ENCODE assay signal across 8 cellular contexts in the genomic region with DNA sequence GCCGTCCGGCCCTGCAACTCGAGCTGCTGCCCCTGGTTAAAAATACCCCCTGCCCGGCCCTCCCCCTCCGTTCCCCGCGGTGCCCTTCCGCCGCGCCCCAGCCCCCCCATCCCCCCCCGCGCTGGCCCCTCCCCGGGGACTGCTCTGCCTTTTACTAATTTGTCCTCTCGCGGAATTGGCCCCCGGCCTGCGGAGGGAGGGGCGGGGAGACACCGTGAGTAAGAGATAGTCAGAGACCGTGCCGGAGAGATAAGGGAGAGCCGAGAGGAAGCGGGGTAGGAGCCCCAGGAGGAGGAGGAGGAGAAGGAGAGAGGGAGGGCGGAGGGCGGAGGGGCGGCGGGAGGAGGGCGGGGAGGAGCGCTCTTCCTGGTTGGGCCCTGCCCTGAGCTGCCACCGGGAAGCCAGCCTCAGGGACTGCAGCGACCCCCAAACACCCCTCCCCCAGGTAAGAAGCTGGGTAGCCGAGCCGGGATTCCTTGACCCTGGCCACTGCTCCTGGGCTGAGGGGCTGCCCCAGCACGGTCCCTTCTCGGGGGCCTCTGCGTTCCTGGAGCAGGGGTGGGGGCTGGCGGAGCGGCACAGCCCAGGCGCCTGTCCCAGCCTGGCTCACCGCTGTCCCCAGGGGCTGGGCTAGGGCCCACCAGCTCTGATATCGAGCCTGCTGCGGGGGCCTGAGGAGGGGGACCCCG. TPM values are rescaled to one million over a fixed set of nuclear protein-coding genes. Genes with fewer than 3 reads are reported as not detected.
DNase-seq lines count a peak whose midpoint lies in the region; ATAC-seq and TF ChIP-seq lines count a peak whose summit lies in the region.

Gene CAPN1 (plus strand): TSS at position 360 of the 689 bp plus-strand sequence. CDS start 774 bp downstream, outside the sequence.

- no peaks in the 10 kb centered on the region for H3K27me3 ChIP-seq in BJ (ENCODE audit: control insufficient read depth, insufficient read depth, low read length)
- H3K27me3 ChIP-seq in HUES64 (ENCODE audit: insufficient read depth, low read length), result no peaks in the 10 kb centered on the region
- H3K27me3 ChIP-seq in RWPE2 (ENCODE audit: insufficient read depth, poor library complexity, severe bottlenecking), result no peaks in the 10 kb centered on the region

- H3K27ac ChIP-seq in HUES64 (ENCODE audit: low read depth, low read length) (peak within 1 kb of the TSS; percentile 93), RWPE2 (ENCODE audit: poor library complexity, severe bottlenecking) (peak within 1 kb of the TSS; percentile 82)

- H3K9me3 ChIP-seq in HUES64 (ENCODE audit: insufficient read depth, low read depth, low read length) (no peaks in the 10 kb centered on the region), RWPE2 (ENCODE audit: severe bottlenecking) (no peaks in the 10 kb centered on the region)

- peak within 1 kb of the TSS; percentile 93 for H3K4me3 Mint-ChIP-seq in natural killer cell treated with Interleukin-12 subunit alpha and Interleukin-12 subunit beta and Interleukin-15 and Interleukin-18, amount 100 ng/mL, for 72 hours

- H3K4me3 ChIP-seq in BJ (ENCODE audit: low read depth, low read length), result peak within 1 kb of the TSS; percentile 81
- H3K4me3 ChIP-seq in HUES64 (ENCODE audit: low read length), result peak within 1 kb of the TSS; percentile 72
- peak within 1 kb of the TSS; percentile 87 for H3K4me3 ChIP-seq in RWPE2 (ENCODE audit: severe bottlenecking)
- H3K4me3 ChIP-seq in fibroblast of mammary gland (ENCODE audit: control insufficient read depth, low read depth, low read length), result peak within 1 kb of the TSS; percentile 87

- no peak for TF ChIP-seq CTCF in BJ (IDR thresholded peaks at IDR 0.05; ENCODE audit: insufficient read depth, low read depth, low read length)
- no peak for TF ChIP-seq CTCF in RWPE2 (IDR thresholded peaks at IDR 0.05; ENCODE audit: poor library complexity, severe bottlenecking)
- TF ChIP-seq CTCF in fibroblast of mammary gland (conservative IDR thresholded peaks at IDR 0.05; ENCODE audit: control insufficient read depth, insufficient read depth, low read depth, low read length), result no peak

- H3K4me1 Mint-ChIP-seq in natural killer cell treated with Interleukin-12 subunit alpha and Interleukin-12 subunit beta and Interleukin-15 and Interleukin-18, amount 100 ng/mL, for 72 hours (ENCODE audit: low read depth in 2 of 2), result peaks cover 5 to 19% of the 10 kb centered on the region in 2 donors

- peaks cover 18% of the 10 kb centered on the region for H3K36me3 ChIP-seq in BJ (ENCODE audit: control insufficient read depth, insufficient read depth, low read length)
- peaks cover 6% of the 10 kb centered on the region; the same call in 1 of the 2 replicates for H3K36me3 ChIP-seq in HUES64 (ENCODE audit: insufficient read depth, low read length)
- H3K36me3 ChIP-seq in RWPE2 (ENCODE audit: low read depth), result peaks cover 43% of the 10 kb centered on the region

- no peaks in the 10 kb centered on the region for H3K9me3 Mint-ChIP-seq in natural killer cell treated with Interleukin-12 subunit alpha and Interleukin-12 subunit beta and Interleukin-15 and Interleukin-18, amount 100 ng/mL, for 72 hours

- under 1% methylated on average over 25 of the region's 43 CpGs for WGBS in HUES64

- peak; percentile 49 for ATAC-seq in GM19395 (IDR thresholded peaks at IDR 0.05; ENCODE audit: unreplicated experiment)
- ATAC-seq in RWPE2 (ENCODE audit: low read depth), result peak; percentile 72
- ATAC-seq in natural killer cell treated with Interleukin-12 subunit alpha and Interleukin-12 subunit beta and Interleukin-15 and Interleukin-18, amount 100 ng/mL, for 72 hours, result peak; percentile 87 to 88

- peak within 1 kb of the TSS; percentile 55 to 82 for H3K27ac Mint-ChIP-seq in natural killer cell treated with Interleukin-12 subunit alpha and Interleukin-12 subunit beta and Interleukin-15 and Interleukin-18, amount 100 ng/mL, for 72 hours

- CTCF ChIA-PET in BJ (lab: Yijun Ruan, JAX), result interaction anchor here (0.7 to 3.0 kb wide), 14 partner anchors 12 to 168 kb away, joined by 3 to 14 read pairs (median 5); partner anchors contain the start of genes ARL2, SPDYC, TM7SF2 and ZNHIT2

- H3K4me1 ChIP-seq in HUES64 (ENCODE audit: insufficient read depth, low read length) (peaks cover 26% of the 10 kb centered on the region), RWPE2 (ENCODE audit: insufficient read depth, poor library complexity, severe bottlenecking) (peaks cover 6% of the 10 kb centered on the region)

- H3K27me3 Mint-ChIP-seq in natural killer cell treated with Interleukin-12 subunit alpha and Interleukin-12 subunit beta and Interleukin-15 and Interleukin-18, amount 100 ng/mL, for 72 hours, result no peaks in the 10 kb centered on the region

- DNase-seq in BJ (ENCODE audit: low read depth) (peak; percentile 44), RWPE2 (ENCODE audit: low spot score) (peak; percentile 92), fibroblast of mammary gland (ENCODE audit: low read depth) (peak; percentile 80)
- peak; percentile 47 to 57 for DNase-seq in activated T-helper 1 cell treated with anti-CD3 and anti-CD28 coated beads, Interleukin-2, amount 50 U/mL, for 16 hours (ENCODE audit: low read depth in 1 of 2, low spot score in 1 of 2)
- peak; percentile 84 for DNase-seq in natural killer cell treated with Interleukin-12 subunit alpha and Interleukin-12 subunit beta and Interleukin-15 and Interleukin-18, amount 100 ng/mL, for 72 hours (ENCODE audit: low spot score)
- DNase-seq in stimulated activated naive CD4-positive, alpha-beta T cell treated with Interleukin-2 at 50 U/mL for 16 hours (lab: John Stamatoyannopoulos, UW), result peak; percentile 82

- peak within 1 kb of the TSS; percentile 73 for H3K9ac ChIP-seq in HUES64 (ENCODE audit: low read depth, low read length)

- POLR2A ChIA-PET in BJ (lab: Charles Lee), result interaction anchor here (0.8 kb wide), 1 partner anchor 73 kb away, joined by 4 read pairs; no protein-coding TSS in a partner anchor

- no peaks in the 10 kb centered on the region for H3K36me3 Mint-ChIP-seq in natural killer cell treated with Interleukin-12 subunit alpha and Interleukin-12 subunit beta and Interleukin-15 and Interleukin-18, amount 100 ng/mL, for 72 hours

RNA-seq across cellular contexts. Expression of gene CAPN1, which starts in this region (rescaled TPM):
- polyA plus RNA-seq in BJ (2011; rRNA removed), result 75.4 and 181 TPM in 2 replicates
- polyA minus RNA-seq in BJ (2011; rRNA and poly(A)+ RNA removed), result 131 and 140 TPM in 2 replicates
- polyA plus RNA-seq in HUES64 (2013, experiment 1 of 2), result 82.8 TPM
- 78.6 TPM for polyA plus RNA-seq in HUES64 (2013, experiment 2 of 2)
- total RNA-seq in natural killer cell treated with Interleukin-12 subunit alpha and Interleukin-12 subunit beta and Interleukin-15 and Interleukin-18, amount 100 ng/mL, for 72 hours, result 100 to 1,000 TPM; 141 to 146 TPM

Comparison
In these comparisons a context has a peak if more than half of its experiments do, and no peak if none do; other contexts are left out.
1. Peak in every context shown above with its lines: DNase-seq, ATAC-seq, H3K4me3 ChIP-seq and H3K27ac ChIP-seq.